21 cellular contexts compared by ENCODE assay signal in the genomic region with DNA sequence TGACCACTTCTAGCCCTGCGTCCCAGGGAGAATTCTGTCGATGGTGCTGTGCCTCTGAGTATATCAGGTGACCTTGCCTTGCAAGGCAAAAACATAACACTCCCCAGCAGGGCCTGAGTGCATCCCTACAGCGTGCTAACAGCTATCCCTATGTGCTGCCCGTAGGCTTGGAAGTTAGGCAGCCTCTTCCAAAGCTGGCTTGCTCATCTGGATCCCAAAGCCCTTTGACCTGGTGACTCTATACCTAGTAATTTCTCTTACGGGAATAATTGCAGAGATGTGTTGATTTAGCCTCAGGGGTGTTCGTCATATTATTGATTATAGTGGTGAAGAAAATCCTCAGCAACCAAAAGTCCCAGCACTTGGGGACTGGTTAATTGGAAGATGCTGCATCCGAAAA. TPM values are rescaled to one million over a fixed set of nuclear protein-coding genes. Genes with fewer than 3 reads are reported as not detected.
DNase-seq lines count a peak whose midpoint lies in the region; ATAC-seq and TF ChIP-seq lines count a peak whose summit lies in the region.
"Had no signal": no experiment of that assay in that cellular context is flagged by ENCODE, and none has a peak within 500 bp of the region (broad histone marks: within the 10 kb centered on the region; RNA-seq: fewer than 3 reads in every experiment).

No MANE protein-coding gene starts in this region.

- H3K4me1 Mint-ChIP-seq in Calu3 (ENCODE audit: low read depth, unreplicated experiment) (peaks cover 55% of the 10 kb centered on the region), chondrocyte (ENCODE audit: low read depth) (peaks cover 13% of the 10 kb centered on the region)
- H3K4me1 Mint-ChIP-seq: GM23338 had no signal

- CTCF ChIA-PET in Calu3 (lab: Charles Lee) = interaction anchor here (0.5 to 2.6 kb wide), 6 partner anchors 24 to 555 kb away, joined by 3 to 12 read pairs (median 4); no protein-coding TSS in a partner anchor

- intact Hi-C loops in Calu3 (cut with micrococcal nuclease; ENCODE audit: unreplicated experiment) = no loop called here
- intact Hi-C loops in right lobe of liver (cut with DNase I) = loop anchor here in 1 of 2 donors (5.0 kb wide), 1 partner anchor 55 kb away; no protein-coding TSS in a partner anchor

- peak; percentile 56 for TF ChIP-seq POLR2A in right lobe of liver (IDR thresholded peaks at IDR 0.05)

- H3K4me1 ChIP-seq in right lobe of liver = peaks cover 0 to 74% (median 32%) of the 10 kb centered on the region in 4 donors

- ATAC-seq in right lobe of liver (peak; percentile 54 to 67 (median 62)), GM19397 (IDR thresholded peaks at IDR 0.05; ENCODE audit: unreplicated experiment) (no peak), HG03095 (IDR thresholded peaks at IDR 0.05; ENCODE audit: unreplicated experiment) (no peak), GM19463 (IDR thresholded peaks at IDR 0.05; ENCODE audit: unreplicated experiment) (no peak)
- ATAC-seq: A549, Right ventricle myocardium inferior had no signal

- no peak overlapping the region for H3K4me3 ChIP-seq in right lobe of liver
- H3K4me3 ChIP-seq: A549, GM23338, SK-N-MC had no signal

- peaks cover 18% of the 10 kb centered on the region for H3K36me3 Mint-ChIP-seq in Calu3 (ENCODE audit: insufficient read depth, unreplicated experiment)
- H3K36me3 Mint-ChIP-seq in chondrocyte (ENCODE audit: low read depth) = peaks cover 3% of the 10 kb centered on the region

- H3K27me3 ChIP-seq in right lobe of liver = no peaks in the 10 kb centered on the region

- 20% methylated on average over 6 of the region's 7 CpGs for WGBS in right lobe of liver (ENCODE audit: insufficient coverage, low coverage, low lambda C conversion rate, missing lambda C conversion rate)

- H3K9me3 ChIP-seq in right lobe of liver = no peaks in the 10 kb centered on the region
- H3K9me3 ChIP-seq: A549 had no signal

- peak; percentile 16 for DNase-seq in Calu3
- DNase-seq in NCI-H2227 (lab: John Stamatoyannopoulos, UW; ENCODE audit: unreplicated experiment) = peak; percentile 50
- peak; percentile 34 for DNase-seq in chondrocyte (ENCODE audit: low spot score)
- DNase-seq in right lobe of liver = peak in 2 of 3 donors; percentile 58 to 59
- DNase-seq in NCI-H2081 treated with DMSO at 0.1 percent for 48 hours (lab: John Stamatoyannopoulos, UW) = no peak
- DNase-seq: COR-L47, HFFc6, MM.1S, NCI-H1105, NCI-H1930, NCI-H226, NCI-H526, OCI-M1 had no signal

- TF ChIP-seq CTCF in Calu3 (IDR thresholded peaks at IDR 0.05; ENCODE audit: unreplicated experiment) = no peak
- no peak for TF ChIP-seq CTCF in chondrocyte (IDR thresholded peaks at IDR 0.05)
- no peak for TF ChIP-seq CTCF in right lobe of liver (IDR thresholded peaks at IDR 0.05)

- BruUV-seq in Calu3 (replicated peaks; lab: Mats Ljungman, UMichigan) = no TSS peak

- H3K27ac Mint-ChIP-seq in Calu3 (ENCODE audit: unreplicated experiment) = peak overlapping the region; percentile 61
- no peak overlapping the region for H3K27ac Mint-ChIP-seq in chondrocyte (ENCODE audit: unreplicated experiment)
- H3K27ac Mint-ChIP-seq: GM23338, HFFc6 had no signal

- H3K9me3 Mint-ChIP-seq in Calu3 (ENCODE audit: low read depth, unreplicated experiment) (no peaks in the 10 kb centered on the region), chondrocyte (ENCODE audit: low read depth) (no peaks in the 10 kb centered on the region)
- H3K9me3 Mint-ChIP-seq: GM23338 had no signal

- peak overlapping the region; percentile 14 for H3K4me3 Mint-ChIP-seq in Calu3 (ENCODE audit: low read depth, unreplicated experiment)
- no peak overlapping the region for H3K4me3 Mint-ChIP-seq in chondrocyte (ENCODE audit: unreplicated experiment)
- H3K4me3 Mint-ChIP-seq: GM23338, HFFc6 had no signal

- peaks cover 0 to 9% (median 3%) of the 10 kb centered on the region in 4 donors for H3K36me3 ChIP-seq in right lobe of liver

- H3K27me3 Mint-ChIP-seq in Calu3 (ENCODE audit: unreplicated experiment) (no peaks in the 10 kb centered on the region), chondrocyte (ENCODE audit: low read depth) (no peaks in the 10 kb centered on the region)

- H3K27ac ChIP-seq in right lobe of liver = peak overlapping the region; percentile 24 to 78 (median 66)
- H3K27ac ChIP-seq: A549, C4-2B, SK-N-MC had no signal

RNA-seq across cellular contexts. Expression of gene CRYBB3, which starts 32.6 kb away (rescaled TPM):
- total RNA-seq in Calu3 (2022) (1.4 and 1.8 TPM in 2 replicates), chondrocyte (not detected in 3 replicates), right lobe of liver (under 1 TPM in 3 of 6 experiments, not detected in 3; 0.40 to 0.70 (median 0.69) TPM)
- total RNA-seq: HFFc6, Right ventricle myocardium inferior had no signal

RNA-seq across cellular contexts. Expression of gene CRYBB2, which starts 52.4 kb away (rescaled TPM):
- 0.42 TPM in 1 of 2 replicates, not detected in the other for total RNA-seq in Calu3 (2022)
- total RNA-seq in chondrocyte = not detected in 3 replicates
- not detected for total RNA-seq in right lobe of liver
- total RNA-seq: Right ventricle myocardium inferior had no signal

Comparison
In these comparisons a context has a peak if more than half of its experiments do, and no peak if none do; other contexts are left out.
1. ATAC-seq: peak in right lobe of liver (4 of 4); none in GM19397 (single experiment), HG03095 (single experiment) and GM19463 (single experiment).